26 cellular contexts compared by ENCODE assay signal in genomic region chr1:216200941-216201340, GRCh38.
"Had no signal": no experiment of that assay in that cellular context is flagged by ENCODE, and none has a peak within 500 bp of the region (broad histone marks: within the 10 kb centered on the region; RNA-seq: fewer than 3 reads in every experiment).

No MANE protein-coding gene starts in this region.

- H3K4me1 ChIP-seq: colonic mucosa, esophagus muscularis mucosa, esophagus squamous epithelium, foreskin keratinocyte, gastrocnemius medialis, gastroesophageal sphincter, heart left ventricle, heart right ventricle had no signal

- H3K27ac ChIP-seq: colonic mucosa, coronary artery, dorsolateral prefrontal cortex, epithelial cell of prostate, esophagus muscularis mucosa, esophagus squamous epithelium, foreskin keratinocyte, gastrocnemius medialis, gastroesophageal sphincter, heart left ventricle, heart right ventricle, hepatocyte had no signal

- H3K27me3 Mint-ChIP-seq: dendritic cell treated with granulocyte-macrophage colony-stimulating factor and Interleukin-4, amounts not matched to agents 40 ng/mL and 50 ng/mL, for 4 days; effector memory CD8-positive, alpha-beta T cell had no signal

- DNase-seq: colonic mucosa; cortex of kidney; dermis blood vessel endothelial cell; dorsolateral prefrontal cortex; effector CD4-positive, alpha-beta T cell; effector CD8-positive, alpha-beta T cell; effector memory CD4-positive, alpha-beta T cell; effector memory CD8-positive, alpha-beta T cell; endodermal cell; erythroblast; esophagus squamous epithelium; foreskin fibroblast; foreskin keratinocyte; foreskin melanocyte; gastrocnemius medialis; glutamatergic neuron; head of caudate nucleus; heart right ventricle had no signal

- H3K4me3 ChIP-seq: colonic mucosa, coronary artery, dorsolateral prefrontal cortex, esophagus muscularis mucosa, esophagus squamous epithelium, gastrocnemius medialis, gastroesophageal sphincter, heart left ventricle, heart right ventricle, hepatocyte had no signal

- H3K36me3 ChIP-seq: colonic mucosa, esophagus muscularis mucosa, esophagus squamous epithelium, gastrocnemius medialis, gastroesophageal sphincter, heart left ventricle, heart right ventricle had no signal

- H3K9me3 Mint-ChIP-seq: dendritic cell treated with granulocyte-macrophage colony-stimulating factor and Interleukin-4, amounts not matched to agents 40 ng/mL and 50 ng/mL, for 4 days; endodermal cell had no signal

- H3K27me3 ChIP-seq: colonic mucosa, esophagus squamous epithelium, foreskin keratinocyte, gastrocnemius medialis, gastroesophageal sphincter, heart left ventricle, heart right ventricle, hepatocyte had no signal

- H3K27ac Mint-ChIP-seq: dendritic cell treated with granulocyte-macrophage colony-stimulating factor and Interleukin-4, amounts not matched to agents 40 ng/mL and 50 ng/mL, for 4 days; effector memory CD8-positive, alpha-beta T cell had no signal

- H3K4me3 Mint-ChIP-seq: dendritic cell treated with granulocyte-macrophage colony-stimulating factor and Interleukin-4, amounts not matched to agents 40 ng/mL and 50 ng/mL, for 4 days; effector memory CD8-positive, alpha-beta T cell; endodermal cell had no signal

- ATAC-seq: effector memory CD8-positive, alpha-beta T cell; esophagus mucosa; foreskin keratinocyte; gastrocnemius medialis; gastroesophageal sphincter; heart left ventricle; heart right ventricle had no signal

- H3K9me3 ChIP-seq: colonic mucosa, esophagus muscularis mucosa, esophagus squamous epithelium, gastrocnemius medialis, gastroesophageal sphincter, heart left ventricle, heart right ventricle had no signal
